Comparison of ENCODE assay signal across 1 cellular context in the genomic region with DNA sequence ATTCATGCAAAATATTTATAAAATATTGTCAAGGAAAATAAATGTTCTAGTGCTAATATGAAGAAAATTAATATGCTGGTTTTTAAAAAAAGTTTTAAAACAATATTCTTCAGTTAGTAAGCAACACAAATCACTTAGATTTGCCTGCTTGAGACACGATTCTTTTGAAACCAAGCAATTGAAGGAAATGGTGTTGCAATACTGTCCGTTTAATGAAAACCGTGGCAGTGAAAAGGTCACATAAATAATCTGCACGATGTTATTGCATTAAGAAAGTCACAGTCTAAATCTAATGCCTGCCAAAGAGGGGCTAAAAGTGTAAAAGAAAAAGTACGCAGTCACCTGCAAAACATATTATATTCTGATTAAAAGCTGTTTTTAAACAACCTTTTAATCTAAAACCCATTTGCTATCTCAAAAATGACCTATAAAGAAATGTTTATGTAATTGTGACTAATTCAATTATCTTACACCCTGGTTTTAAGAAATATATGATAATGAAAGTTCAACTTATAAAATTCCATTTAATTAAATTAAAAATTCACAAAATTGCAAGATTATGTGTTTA.
TF ChIP-seq lines count a peak whose summit lies in the region.

No MANE protein-coding gene starts in this region.

TF ChIP-seq in IMR-90, 13 proteins besides CTCF, POLR2A, EP300 and RAD21 (continued from another document):
- TF ChIP-seq, protein P1, sequence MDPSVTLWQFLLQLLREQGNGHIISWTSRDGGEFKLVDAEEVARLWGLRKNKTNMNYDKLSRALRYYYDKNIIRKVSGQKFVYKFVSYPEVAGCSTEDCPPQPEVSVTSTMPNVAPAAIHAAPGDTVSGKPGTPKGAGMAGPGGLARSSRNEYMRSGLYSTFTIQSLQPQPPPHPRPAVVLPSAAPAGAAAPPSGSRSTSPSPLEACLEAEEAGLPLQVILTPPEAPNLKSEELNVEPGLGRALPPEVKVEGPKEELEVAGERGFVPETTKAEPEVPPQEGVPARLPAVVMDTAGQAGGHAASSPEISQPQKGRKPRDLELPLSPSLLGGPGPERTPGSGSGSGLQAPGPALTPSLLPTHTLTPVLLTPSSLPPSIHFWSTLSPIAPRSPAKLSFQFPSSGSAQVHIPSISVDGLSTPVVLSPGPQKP (IDR thresholded peaks at IDR 0.05; ENCODE audit: borderline replicate concordance, low read depth, low read length), result no peak
